ENCODE assay signal across 3 cellular contexts in the genomic region with DNA sequence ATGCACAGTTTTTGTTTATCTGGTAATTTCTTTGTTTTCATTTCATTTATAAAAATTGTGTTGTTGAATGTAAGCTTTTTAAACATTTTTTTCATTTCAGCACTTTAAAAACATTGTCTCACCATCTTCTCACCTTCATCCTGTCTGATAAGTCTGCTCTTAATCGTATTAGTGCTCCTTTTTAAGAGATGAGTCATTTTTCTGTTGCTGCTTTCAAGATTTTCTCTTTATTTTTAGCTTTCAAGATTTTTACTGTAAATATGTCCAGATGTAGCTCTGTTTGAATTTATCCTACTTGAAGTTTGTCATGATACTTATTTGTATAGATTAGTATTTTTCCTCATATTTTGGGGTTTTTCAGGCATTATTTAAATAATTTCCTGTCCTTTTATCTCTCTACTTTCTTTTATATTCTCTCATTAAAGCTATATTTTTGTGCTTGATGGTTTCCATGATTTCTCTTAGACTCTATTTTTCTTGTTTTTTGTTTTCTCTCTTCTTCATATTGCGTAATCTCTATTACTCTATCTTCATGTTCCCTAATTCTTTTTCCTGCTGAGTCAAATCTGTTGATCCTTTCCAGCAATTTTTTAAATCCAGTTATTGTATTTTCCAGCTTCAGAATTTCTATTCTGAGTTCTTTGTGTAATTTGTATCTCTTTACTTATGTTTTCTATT.
TF ChIP-seq lines count a peak whose summit lies in the region.

No MANE protein-coding gene starts in this region.

TF ChIP-seq in HepG2, 621 proteins besides CTCF, POLR2A, EP300 and RAD21:
- no peak for TF ChIP-seq KLF15 (CRISPR knock-in tag; IDR thresholded peaks at IDR 0.05; ENCODE audit: borderline replicate concordance)
- TF ChIP-seq ATF7 (IDR thresholded peaks at IDR 0.05): peak; percentile 19; the same call in 1 of the 2 replicates
- no peak for TF ChIP-seq ATF7 (CRISPR knock-in tag; IDR thresholded peaks at IDR 0.05)
- TF ChIP-seq, protein P1, sequence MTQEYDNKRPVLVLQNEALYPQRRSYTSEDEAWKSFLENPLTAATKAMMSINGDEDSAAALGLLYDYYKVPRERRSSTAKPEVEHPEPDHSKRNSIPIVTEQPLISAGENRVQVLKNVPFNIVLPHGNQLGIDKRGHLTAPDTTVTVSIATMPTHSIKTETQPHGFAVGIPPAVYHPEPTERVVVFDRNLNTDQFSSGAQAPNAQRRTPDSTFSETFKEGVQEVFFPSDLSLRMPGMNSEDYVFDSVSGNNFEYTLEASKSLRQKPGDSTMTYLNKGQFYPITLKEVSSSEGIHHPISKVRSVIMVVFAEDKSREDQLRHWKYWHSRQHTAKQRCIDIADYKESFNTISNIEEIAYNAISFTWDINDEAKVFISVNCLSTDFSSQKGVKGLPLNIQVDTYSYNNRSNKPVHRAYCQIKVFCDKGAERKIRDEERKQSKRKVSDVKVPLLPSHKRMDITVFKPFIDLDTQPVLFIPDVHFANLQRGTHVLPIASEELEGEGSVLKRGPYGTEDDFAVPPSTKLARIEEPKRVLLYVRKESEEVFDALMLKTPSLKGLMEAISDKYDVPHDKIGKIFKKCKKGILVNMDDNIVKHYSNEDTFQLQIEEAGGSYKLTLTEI (CRISPR knock-in tag; conservative IDR thresholded peaks at IDR 0.05): no peak
- peak; percentile 54; the same call in 1 of the 2 replicates for TF ChIP-seq CEBPB (IDR thresholded peaks at IDR 0.05; ENCODE audit: borderline replicate concordance, low read depth, low read length)
- no peak for TF ChIP-seq MXD4 (CRISPR knock-in tag; IDR thresholded peaks at IDR 0.05)
- TF ChIP-seq ZBTB38 (CRISPR knock-in tag; IDR thresholded peaks at IDR 0.05): no peak

TF ChIP-seq in SK-N-SH, 30 proteins besides CTCF, POLR2A, EP300 and RAD21:
- TF ChIP-seq FOXM1 (IDR thresholded peaks at IDR 0.05; ENCODE audit: low read depth) (no peak), NRF1 (IDR thresholded peaks at IDR 0.05; ENCODE audit: low read depth, low read length) (no peak), GABPA (IDR thresholded peaks at IDR 0.05; ENCODE audit: low read depth) (no peak), TEAD4 (IDR thresholded peaks at IDR 0.05; ENCODE audit: borderline replicate concordance, insufficient read depth) (no peak), MXI1 (IDR thresholded peaks at IDR 0.05; ENCODE audit: low read depth, low read length) (no peak), SIN3A (IDR thresholded peaks at IDR 0.05; ENCODE audit: borderline replicate concordance, low read depth, low read length) (no peak), FOSL2 (IDR thresholded peaks at IDR 0.05; ENCODE audit: borderline replicate concordance, low read depth) (peak; percentile 36; the same call in 1 of the 2 replicates), RXRA (IDR thresholded peaks at IDR 0.05; ENCODE audit: borderline replicate concordance, low read depth) (no peak), MEF2A (IDR thresholded peaks at IDR 0.05; ENCODE audit: borderline replicate concordance, low read depth) (0 out of 2 replicates have a peak, but pooled peaks have one; percentile 39), JUND (IDR thresholded peaks at IDR 0.05) (peak; percentile 31; the same call in 1 of the 2 replicates), TCF12 (IDR thresholded peaks at IDR 0.05) (peak; percentile 29; the same call in 1 of the 2 replicates), EZH2phosphoT487 (IDR thresholded peaks at IDR 0.05; ENCODE audit: borderline replicate concordance, low read depth) (no peak), NFIC (IDR thresholded peaks at IDR 0.05; ENCODE audit: borderline replicate concordance) (no peak), RCOR1 (IDR thresholded peaks at IDR 0.05; ENCODE audit: low read length) (no peak), CHD2 (IDR thresholded peaks at IDR 0.05; ENCODE audit: low read length, partially characterized antibody) (no peak)
- TF ChIP-seq, protein P2, sequence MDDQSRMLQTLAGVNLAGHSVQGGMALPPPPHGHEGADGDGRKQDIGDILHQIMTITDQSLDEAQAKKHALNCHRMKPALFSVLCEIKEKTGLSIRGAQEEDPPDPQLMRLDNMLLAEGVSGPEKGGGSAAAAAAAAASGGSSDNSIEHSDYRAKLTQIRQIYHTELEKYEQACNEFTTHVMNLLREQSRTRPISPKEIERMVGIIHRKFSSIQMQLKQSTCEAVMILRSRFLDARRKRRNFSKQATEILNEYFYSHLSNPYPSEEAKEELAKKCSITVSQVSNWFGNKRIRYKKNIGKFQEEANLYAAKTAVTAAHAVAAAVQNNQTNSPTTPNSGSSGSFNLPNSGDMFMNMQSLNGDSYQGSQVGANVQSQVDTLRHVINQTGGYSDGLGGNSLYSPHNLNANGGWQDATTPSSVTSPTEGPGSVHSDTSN (IDR thresholded peaks at IDR 0.05): no peak
- TF ChIP-seq, protein P3, sequence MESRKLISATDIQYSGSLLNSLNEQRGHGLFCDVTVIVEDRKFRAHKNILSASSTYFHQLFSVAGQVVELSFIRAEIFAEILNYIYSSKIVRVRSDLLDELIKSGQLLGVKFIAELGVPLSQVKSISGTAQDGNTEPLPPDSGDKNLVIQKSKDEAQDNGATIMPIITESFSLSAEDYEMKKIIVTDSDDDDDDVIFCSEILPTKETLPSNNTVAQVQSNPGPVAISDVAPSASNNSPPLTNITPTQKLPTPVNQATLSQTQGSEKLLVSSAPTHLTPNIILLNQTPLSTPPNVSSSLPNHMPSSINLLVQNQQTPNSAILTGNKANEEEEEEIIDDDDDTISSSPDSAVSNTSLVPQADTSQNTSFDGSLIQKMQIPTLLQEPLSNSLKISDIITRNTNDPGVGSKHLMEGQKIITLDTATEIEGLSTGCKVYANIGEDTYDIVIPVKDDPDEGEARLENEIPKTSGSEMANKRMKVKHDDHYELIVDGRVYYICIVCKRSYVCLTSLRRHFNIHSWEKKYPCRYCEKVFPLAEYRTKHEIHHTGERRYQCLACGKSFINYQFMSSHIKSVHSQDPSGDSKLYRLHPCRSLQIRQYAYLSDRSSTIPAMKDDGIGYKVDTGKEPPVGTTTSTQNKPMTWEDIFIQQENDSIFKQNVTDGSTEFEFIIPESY (IDR thresholded peaks at IDR 0.05; ENCODE audit: borderline replicate concordance, low read depth): no peak

TF ChIP-seq in endothelial cell of umbilical vein, 7 proteins besides CTCF, POLR2A, EP300 and RAD21:
- TF ChIP-seq POLR2AphosphoS5 (IDR thresholded peaks at IDR 0.05; ENCODE audit: insufficient read depth, low read depth, low read length) (no peak), FOS (IDR thresholded peaks at IDR 0.05; ENCODE audit: borderline replicate concordance, insufficient read depth, low read length) (peak; percentile 65), JUN (IDR thresholded peaks at IDR 0.05; ENCODE audit: borderline replicate concordance, insufficient read depth, insufficient read length, low read depth) (peak; percentile 12), EZH2 (IDR thresholded peaks at IDR 0.05; ENCODE audit: borderline replicate concordance, low read depth, low read length, severe bottlenecking) (no peak)
TF ChIP-seq in endothelial cell of umbilical vein: peak in this region for 2.
